22 cellular contexts compared by ENCODE assay signal in the genomic region with DNA sequence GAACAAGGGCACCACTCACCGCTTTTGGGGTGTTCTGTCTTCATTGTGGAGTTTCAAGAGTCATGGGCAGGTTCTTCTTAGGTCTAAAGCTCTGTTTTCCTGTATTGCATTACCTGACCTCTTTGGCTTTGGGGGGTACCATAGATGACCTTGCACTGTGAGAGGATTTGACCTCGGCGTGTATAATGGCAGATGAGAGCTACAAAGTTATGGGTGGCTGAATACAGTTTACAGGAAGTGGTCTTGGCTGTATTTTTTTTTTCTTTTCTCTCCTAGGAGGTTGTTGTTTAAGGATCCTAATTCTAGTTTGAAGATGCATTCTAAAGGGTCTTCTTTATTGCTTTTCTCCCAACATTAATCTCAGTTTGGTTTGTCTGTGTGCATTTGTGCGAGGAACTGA.
DNase-seq lines count a peak whose midpoint lies in the region; ATAC-seq and TF ChIP-seq lines count a peak whose summit lies in the region.
"Had no signal": no experiment of that assay in that cellular context is flagged by ENCODE, and none has a peak within 500 bp of the region (broad histone marks: within the 10 kb centered on the region; RNA-seq: fewer than 3 reads in every experiment).

No MANE protein-coding gene starts in this region.

- H3K4me3 Mint-ChIP-seq in activated T-cell treated with anti-CD3 and anti-CD28 coated beads, Interleukin-2, amount 50 U/mL, for 24 hours = no peak overlapping the region
- peak overlapping the region; percentile 21 for H3K4me3 Mint-ChIP-seq in activated naive CD8-positive, alpha-beta T cell
- peak overlapping the region; percentile 48 for H3K4me3 Mint-ChIP-seq in stimulated activated effector memory CD8-positive, alpha-beta T cell treated with anti-CD3 and anti-CD28 coated beads, Interleukin-12 subunit alpha, Interleukin-12 subunit beta, amount 100 ng/mL, for 72 hours
- H3K4me3 Mint-ChIP-seq: CD4-positive, CD25-positive, alpha-beta regulatory T cell had no signal

- peaks cover 23% of the 10 kb centered on the region for H3K9me3 Mint-ChIP-seq in activated T-cell treated with anti-CD3 and anti-CD28 coated beads, Interleukin-2, amount 50 U/mL, for 24 hours
- H3K9me3 Mint-ChIP-seq in activated naive CD8-positive, alpha-beta T cell (ENCODE audit: low read depth) = no peaks in the 10 kb centered on the region
- H3K9me3 Mint-ChIP-seq in stimulated activated effector memory CD8-positive, alpha-beta T cell treated with anti-CD3 and anti-CD28 coated beads, Interleukin-12 subunit alpha, Interleukin-12 subunit beta, amount 100 ng/mL, for 72 hours = no peaks in the 10 kb centered on the region

- peaks cover 7% of the 10 kb centered on the region for H3K27me3 Mint-ChIP-seq in activated T-cell treated with anti-CD3 and anti-CD28 coated beads, Interleukin-2, amount 50 U/mL, for 24 hours
- H3K27me3 Mint-ChIP-seq in activated naive CD8-positive, alpha-beta T cell = no peaks in the 10 kb centered on the region

- H3K36me3 Mint-ChIP-seq in activated T-cell treated with anti-CD3 and anti-CD28 coated beads, Interleukin-2, amount 50 U/mL, for 24 hours (ENCODE audit: low read depth) = peaks cover 3% of the 10 kb centered on the region
- H3K36me3 Mint-ChIP-seq in activated naive CD8-positive, alpha-beta T cell = no peaks in the 10 kb centered on the region
- H3K36me3 Mint-ChIP-seq in stimulated activated effector memory CD8-positive, alpha-beta T cell treated with anti-CD3 and anti-CD28 coated beads, Interleukin-12 subunit alpha, Interleukin-12 subunit beta, amount 100 ng/mL, for 72 hours = no peaks in the 10 kb centered on the region
- H3K36me3 Mint-ChIP-seq: CD4-positive, CD25-positive, alpha-beta regulatory T cell had no signal

- peaks cover 27% of the 10 kb centered on the region for H3K4me1 Mint-ChIP-seq in activated T-cell treated with anti-CD3 and anti-CD28 coated beads, Interleukin-2, amount 50 U/mL, for 24 hours (ENCODE audit: low read depth)
- H3K4me1 Mint-ChIP-seq in activated naive CD8-positive, alpha-beta T cell (ENCODE audit: low read depth) = peaks cover 21% of the 10 kb centered on the region
- peaks cover 29% of the 10 kb centered on the region for H3K4me1 Mint-ChIP-seq in stimulated activated effector memory CD8-positive, alpha-beta T cell treated with anti-CD3 and anti-CD28 coated beads, Interleukin-12 subunit alpha, Interleukin-12 subunit beta, amount 100 ng/mL, for 72 hours

- ATAC-seq in stimulated activated effector memory CD8-positive, alpha-beta T cell treated with anti-CD3 and anti-CD28 coated beads, Interleukin-12 subunit alpha, Interleukin-12 subunit beta, amount 100 ng/mL, for 72 hours = peak; percentile 30
- no peak for ATAC-seq in HG03342 (IDR thresholded peaks at IDR 0.05; ENCODE audit: unreplicated experiment)
- ATAC-seq: right cardiac atrium had no signal

- TF ChIP-seq CTCF in NB4 (IDR thresholded peaks at IDR 0.05; ENCODE audit: low read depth, low read length) = no peak
- TF ChIP-seq CTCF in coronary artery (IDR thresholded peaks at IDR 0.05) = no peak

- no peak for DNase-seq in activated T-cell treated with anti-CD3 and anti-CD28 coated beads, Interleukin-2, amount 50 U/mL, for 24 hours
- DNase-seq in activated T-cell treated with anti-CD3 and anti-CD28 coated beads for 4 hours = no peak
- peak; percentile 1 for DNase-seq in NB4 (ENCODE audit: low read depth)
- peak in 1 of 2 donors; percentile 41 for DNase-seq in stimulated activated effector memory CD8-positive, alpha-beta T cell treated with anti-CD3 and anti-CD28 coated beads, Interleukin-12 subunit alpha, Interleukin-12 subunit beta, amount 100 ng/mL, for 72 hours (ENCODE audit: low spot score in 2 of 2)
- no peak for DNase-seq in coronary artery (ENCODE audit: low spot score)
- DNase-seq in superior temporal gyrus (ENCODE audit: extremely low spot score) = no peak
- DNase-seq: ACHN; activated CD4-positive, alpha-beta T cell treated with anti-CD3 and anti-CD28 coated beads, Interleukin-2, amount 50 U/mL, for 1 hour; caudate nucleus; GF-D8; kidney; MM.1S; NCI-H1694; NCI-H2171 treated with DMSO at 0.1 percent for 48 hours; NCI-H526; ovary; right cardiac atrium; thyroid gland had no signal

- no peak overlapping the region for H3K4me3 ChIP-seq in NB4 (ENCODE audit: low read depth, low read length)
- no peak overlapping the region for H3K4me3 ChIP-seq in coronary artery
- H3K4me3 ChIP-seq: GM23248, ovary, thyroid gland had no signal

- no peak overlapping the region for H3K27ac ChIP-seq in coronary artery
- H3K27ac ChIP-seq: GM23248, ovary, thyroid gland had no signal

- H3K27ac Mint-ChIP-seq in activated T-cell treated with anti-CD3 and anti-CD28 coated beads, Interleukin-2, amount 50 U/mL, for 24 hours = peak overlapping the region; percentile 85
- H3K27ac Mint-ChIP-seq in activated naive CD8-positive, alpha-beta T cell = peak overlapping the region; percentile 72
- peak overlapping the region; percentile 67 for H3K27ac Mint-ChIP-seq in stimulated activated effector memory CD8-positive, alpha-beta T cell treated with anti-CD3 and anti-CD28 coated beads, Interleukin-12 subunit alpha, Interleukin-12 subunit beta, amount 100 ng/mL, for 72 hours
- H3K27ac Mint-ChIP-seq: CD4-positive, CD25-positive, alpha-beta regulatory T cell had no signal

- no peak for TF ChIP-seq POLR2A in NB4 (IDR thresholded peaks at IDR 0.05; ENCODE audit: extremely low read depth, insufficient read length)
